Comparison of ENCODE assay signal across 14 cellular contexts in the genomic region with DNA sequence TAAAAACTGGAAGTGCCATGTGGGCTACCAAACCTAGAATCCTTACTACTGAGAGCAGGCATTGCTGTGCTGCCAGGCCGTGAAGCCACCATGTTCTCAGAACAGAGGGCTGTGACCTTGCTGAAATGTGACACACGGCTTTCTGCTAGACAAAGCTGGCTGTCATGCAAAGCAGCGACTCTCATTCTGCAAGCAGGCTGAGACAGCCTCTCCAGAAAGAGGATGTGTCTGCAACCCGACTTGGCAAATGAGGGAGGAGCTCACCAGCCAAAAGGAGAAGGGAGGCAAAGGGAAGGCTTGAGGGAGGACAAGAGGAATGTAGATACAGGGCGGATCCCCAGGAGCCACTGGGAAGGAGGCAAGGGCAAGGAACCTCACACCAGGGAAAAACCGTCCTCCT.
DNase-seq lines count a peak whose midpoint lies in the region; ATAC-seq, FAIRE-seq and TF ChIP-seq lines count a peak whose summit lies in the region.
"Had no signal": no experiment of that assay in that cellular context is flagged by ENCODE, and none has a peak within 500 bp of the region (broad histone marks: within the 10 kb centered on the region; RNA-seq: fewer than 3 reads in every experiment).

No MANE protein-coding gene starts in this region.

- POLR2A ChIA-PET in HepG2 (lab: Yijun Ruan, JAX) = no interaction called here
- POLR2A ChIA-PET in SK-N-SH (lab: Yijun Ruan, JAX) = interaction anchor here (1.2 kb wide), 1 partner anchor 50 kb away, joined by 3 read pairs; no protein-coding TSS in a partner anchor

- H3K9ac ChIP-seq in HepG2 (ENCODE audit: insufficient read depth, low read depth, low read length) (no peak overlapping the region), SK-N-SH (no peak overlapping the region)

- H2AFZ ChIP-seq in HepG2 (ENCODE audit: low read length) (no peak overlapping the region), SK-N-SH (ENCODE audit: low read depth) (no peak overlapping the region), hepatocyte (no peak overlapping the region)

- ATAC-seq in right lobe of liver (peak; percentile 28 to 65 (median 42)), HepG2 (no peak), HG03565 (IDR thresholded peaks at IDR 0.05; ENCODE audit: unreplicated experiment) (peak; percentile 46), heart right ventricle (peak in 5 of 8 donors; percentile 42 to 71 (median 66))
- ATAC-seq: body of pancreas; stimulated activated naive B cell treated with anti-CD40 and anti-IgM and Interleukin-4, amounts not matched to agents 10 μg/mL and 1 μg/mL and 100 μg/mL, for 72 hours had no signal

- H3K9me3 ChIP-seq in right lobe of liver (no peaks in the 10 kb centered on the region), HepG2 (ENCODE audit: low read length) (no peaks in the 10 kb centered on the region), heart right ventricle (no peaks in the 10 kb centered on the region), SK-N-SH (no peaks in the 10 kb centered on the region), hepatocyte (ENCODE audit: low read depth) (no peaks in the 10 kb centered on the region)
- H3K9me3 ChIP-seq: body of pancreas had no signal

- in situ Hi-C loops in HepG2 (cut with HindIII; ENCODE audit: extremely low pct_ligation_motif_present, low pct_unique_long_range_greater_than_20kb) = no loop called here

- H3K79me2 ChIP-seq in HepG2 (ENCODE audit: insufficient read depth, low read length) (no peaks in the 10 kb centered on the region), SK-N-SH (ENCODE audit: insufficient read depth) (no peaks in the 10 kb centered on the region), hepatocyte (no peaks in the 10 kb centered on the region)

- TF ChIP-seq EP300 in HepG2 (IDR thresholded peaks at IDR 0.05; ENCODE audit: low read depth in 2 of 2, low read length in 2 of 2) (no peak), HepG2 (CRISPR knock-in tag; IDR thresholded peaks at IDR 0.05; ENCODE audit: borderline replicate concordance) (no peak), SK-N-SH (IDR thresholded peaks at IDR 0.05; ENCODE audit: borderline replicate concordance in 1 of 2, low read depth in 1 of 2, low read length in 1 of 2) (no peak)

- no TSS peak for BruUV-seq in HepG2 (replicated peaks; lab: Mats Ljungman, UMichigan)

- TF ChIP-seq RAD21 in HepG2 (CRISPR knock-in tag; IDR thresholded peaks at IDR 0.05) (no peak), SK-N-SH (IDR thresholded peaks at IDR 0.05; ENCODE audit: low read length) (no peak)

- WGBS in right lobe of liver (ENCODE audit: insufficient coverage, low coverage, low lambda C conversion rate, missing lambda C conversion rate) = 43% methylated on average over 4 of the region's 6 CpGs
- 28% methylated on average over 6 of the region's 6 CpGs for WGBS in HepG2 (ENCODE audit: low lambda C conversion rate)
- 27 to 32% methylated on average over 6 of the region's 6 CpGs for WGBS in heart right ventricle, 2 donors
- WGBS in SK-N-SH (ENCODE audit: low lambda C conversion rate) = 67% methylated on average over 6 of the region's 6 CpGs
- 84% methylated on average over 6 of the region's 6 CpGs for WGBS in hepatocyte (ENCODE audit: low lambda C conversion rate, missing lambda C conversion rate)

- H3K27ac ChIP-seq in right lobe of liver (no peak overlapping the region), HepG2 (ENCODE audit: extremely low read length, insufficient read depth, low read length) (no peak overlapping the region), heart right ventricle (peak overlapping the region in 3 of 10 donors; percentile 25 to 37 (median 27)), SK-N-SH (ENCODE audit: low read depth in 2 of 2, low read length in 1 of 2) (no peak overlapping the region), hepatocyte (no peak overlapping the region)
- H3K27ac ChIP-seq: body of pancreas had no signal

- TF ChIP-seq CTCF in right lobe of liver (IDR thresholded peaks at IDR 0.05) (no peak), HepG2 (CRISPR knock-in tag; IDR thresholded peaks at IDR 0.05) (no peak), heart right ventricle (IDR thresholded peaks at IDR 0.05) (no peak), SK-N-SH (IDR thresholded peaks at IDR 0.05) (no peak), hepatocyte (IDR thresholded peaks at IDR 0.05; ENCODE audit: poor library complexity) (no peak)

- FAIRE-seq in HepG2 (lab: Jason Lieb, UNC) (no peak), urothelium cell line (lab: Jason Lieb, UNC) (no peak)
- FAIRE-seq: G401.6, RCC 7860 had no signal

- H4K20me1 ChIP-seq in HepG2 (ENCODE audit: insufficient read depth, low read length) (no peaks in the 10 kb centered on the region), SK-N-SH (ENCODE audit: insufficient read depth) (no peaks in the 10 kb centered on the region), hepatocyte (ENCODE audit: insufficient read depth, poor library complexity, severe bottlenecking) (no peaks in the 10 kb centered on the region)

- H3K4me2 ChIP-seq in HepG2 (ENCODE audit: low read depth, low read length) (no peak overlapping the region), SK-N-SH (no peak overlapping the region), hepatocyte (no peak overlapping the region)

- CTCF ChIA-PET in HepG2 (lab: Yijun Ruan, JAX; ENCODE audit: low intra/inter-chr PET ratio, low total read pairs) = no interaction called here
- CTCF ChIA-PET in SK-N-SH (lab: Yijun Ruan, JAX) = interaction anchor here (1.1 to 2.5 kb wide), 3 partner anchors 12 to 57 kb away, joined by 3 to 8 read pairs (median 7); no protein-coding TSS in a partner anchor

- no peaks in the 10 kb centered on the region for H3K27me3 ChIP-seq in right lobe of liver
- H3K27me3 ChIP-seq in HepG2 (ENCODE audit: control insufficient read depth in 1 of 2, insufficient read depth in 2 of 2, low read length in 2 of 2) = no peaks in the 10 kb centered on the region
- H3K27me3 ChIP-seq in heart right ventricle = no peaks in the 10 kb centered on the region
- H3K27me3 ChIP-seq in SK-N-SH (ENCODE audit: insufficient read depth) = no peaks in the 10 kb centered on the region
- no peaks in the 10 kb centered on the region for H3K27me3 ChIP-seq in hepatocyte
- H3K27me3 ChIP-seq: body of pancreas had no signal

- peaks cover 0 to 8% (median 3%) of the 10 kb centered on the region in 4 donors for H3K36me3 ChIP-seq in right lobe of liver
- no peaks in the 10 kb centered on the region for H3K36me3 ChIP-seq in HepG2 (replicated peaks in 1 of 2; ENCODE audit: control insufficient read depth in 1 of 2, insufficient read depth in 2 of 2, low read length in 2 of 2)
- no peaks in the 10 kb centered on the region for H3K36me3 ChIP-seq in heart right ventricle
- H3K36me3 ChIP-seq in SK-N-SH (replicated peaks in 1 of 2; ENCODE audit: control insufficient read depth in 1 of 2, insufficient read depth in 2 of 2, low read length in 1 of 2) = peaks cover 0 to 15% of the 10 kb centered on the region in 2 experiments
- H3K36me3 ChIP-seq in hepatocyte (replicated peaks; ENCODE audit: insufficient read depth, low read depth) = no peaks in the 10 kb centered on the region

- no peaks in the 10 kb centered on the region for H3K9me2 ChIP-seq in SK-N-SH
- H3K9me2 ChIP-seq in hepatocyte (replicated peaks; ENCODE audit: insufficient read depth) = no peaks in the 10 kb centered on the region

- intact Hi-C loops in right lobe of liver (cut with DNase I) (no loop called here), HepG2 (cut with micrococcal nuclease; ENCODE audit: unreplicated experiment) (no loop called here), heart right ventricle (cut with DNase I) (no loop called here)

- no peak overlapping the region for H3K4me3 ChIP-seq in right lobe of liver
- no peak overlapping the region for H3K4me3 ChIP-seq in HepG2 (replicated peaks in 1 of 3; ENCODE audit: insufficient read depth in 1 of 3, low read depth in 2 of 3, low read length in 3 of 3)
- no peak overlapping the region for H3K4me3 ChIP-seq in heart right ventricle
- H3K4me3 ChIP-seq in SK-N-SH (ENCODE audit: low read depth in 2 of 2, low read length in 1 of 2) = no peak overlapping the region
- H3K4me3 ChIP-seq in hepatocyte = no peak overlapping the region
- H3K4me3 ChIP-seq: body of pancreas had no signal

- H3K4me1 ChIP-seq in right lobe of liver (no peaks in the 10 kb centered on the region), HepG2 (ENCODE audit: insufficient read depth, low read length) (no peaks in the 10 kb centered on the region), heart right ventricle (peaks cover 0 to 13% (median 4%) of the 10 kb centered on the region in 9 donors), SK-N-SH (ENCODE audit: control insufficient read depth in 1 of 2, insufficient read depth in 2 of 2, low read depth in 1 of 2, low read length in 1 of 2) (no peaks in the 10 kb centered on the region), hepatocyte (ENCODE audit: insufficient read depth) (no peaks in the 10 kb centered on the region)
- H3K4me1 ChIP-seq: body of pancreas had no signal

- DNase-seq in right lobe of liver = no peak
- DNase-seq in HepG2 (ENCODE audit: low spot score) = no peak
- no peak for DNase-seq in heart right ventricle
- DNase-seq in NCI-H748 treated with DMSO at 0.1 percent for 48 hours (lab: John Stamatoyannopoulos, UW) = no peak
- DNase-seq in SK-N-SH = no peak
- no peak for DNase-seq in hepatocyte (ENCODE audit: low spot score)
- no peak for DNase-seq in urothelium cell line (ENCODE audit: low spot score)
- DNase-seq: erythroblast; IMR-90; stimulated activated naive B cell treated with anti-CD40 and anti-IgM and Interleukin-4, amounts not matched to agents 10 μg/mL and 1 μg/mL and 100 μg/mL, for 72 hours had no signal

- no peak for TF ChIP-seq POLR2A in right lobe of liver (IDR thresholded peaks at IDR 0.05)
- TF ChIP-seq POLR2A in HepG2 (IDR thresholded peaks at IDR 0.05; ENCODE audit: insufficient read depth in 1 of 2, low read depth in 2 of 2, low read length in 2 of 2) = no peak

- H3F3A ChIP-seq in SK-N-SH (replicated peaks; ENCODE audit: insufficient read depth) = no peaks in the 10 kb centered on the region

TF ChIP-seq in HepG2, 621 proteins besides CTCF, POLR2A, EP300 and RAD21 (continues in another document):
- TF ChIP-seq, protein P1, sequence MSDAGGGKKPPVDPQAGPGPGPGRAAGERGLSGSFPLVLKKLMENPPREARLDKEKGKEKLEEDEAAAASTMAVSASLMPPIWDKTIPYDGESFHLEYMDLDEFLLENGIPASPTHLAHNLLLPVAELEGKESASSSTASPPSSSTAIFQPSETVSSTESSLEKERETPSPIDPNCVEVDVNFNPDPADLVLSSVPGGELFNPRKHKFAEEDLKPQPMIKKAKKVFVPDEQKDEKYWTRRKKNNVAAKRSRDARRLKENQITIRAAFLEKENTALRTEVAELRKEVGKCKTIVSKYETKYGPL (CRISPR knock-in tag; IDR thresholded peaks at IDR 0.05) = no peak
- TF ChIP-seq HDAC1 (CRISPR knock-in tag; IDR thresholded peaks at IDR 0.05) = no peak

TF ChIP-seq in SK-N-SH, 30 proteins besides CTCF, POLR2A, EP300 and RAD21 (continues in another document):
- no peak for TF ChIP-seq NRF1 (IDR thresholded peaks at IDR 0.05; ENCODE audit: low read depth, low read length)
- no peak for TF ChIP-seq CHD2 (IDR thresholded peaks at IDR 0.05; ENCODE audit: low read length, partially characterized antibody)
